7 cellular contexts compared by ENCODE assay signal in the genomic region with DNA sequence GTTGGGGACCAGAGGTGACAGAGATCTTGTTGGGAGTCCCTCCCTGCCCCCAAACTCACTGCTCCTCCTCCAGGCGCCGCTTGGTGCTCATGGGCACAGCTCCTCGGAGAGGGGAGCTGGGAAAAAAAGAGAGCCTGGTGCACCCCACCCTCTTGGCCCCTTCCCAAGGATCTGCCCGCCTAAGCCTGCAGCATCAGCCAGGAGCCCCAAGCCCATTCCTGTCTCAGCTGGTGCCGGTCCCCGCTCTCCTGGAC. TPM values are rescaled to one million over a fixed set of nuclear protein-coding genes. Genes with fewer than 3 reads are reported as not detected.
DNase-seq lines count a peak whose midpoint lies in the region; ATAC-seq, FAIRE-seq and TF ChIP-seq lines count a peak whose summit lies in the region.

No MANE protein-coding gene starts in this region.

- peaks cover 14 to 28% of the 10 kb centered on the region in 2 experiments for H3K36me3 ChIP-seq in keratinocyte (ENCODE audit: control insufficient read depth in 2 of 2, extremely low read depth in 1 of 2, insufficient read depth in 2 of 2, low read length in 2 of 2)

- peak overlapping the region; percentile 97 for H3K27ac ChIP-seq in keratinocyte (ENCODE audit: control insufficient read depth, insufficient read depth, low read length)

- H3K36me3 Mint-ChIP-seq in stimulated activated naive B cell treated with anti-CD40 and anti-IgM and Interleukin-4, amounts not matched to agents 10 μg/mL and 1 μg/mL and 100 μg/mL, for 72 hours = peaks cover 20 to 21% of the 10 kb centered on the region in 2 donors

- TF ChIP-seq CTCF in GM12875 (IDR thresholded peaks at IDR 0.05; ENCODE audit: borderline replicate concordance, insufficient read depth, low read depth, low read length) (no peak), astrocyte of the cerebellum (IDR thresholded peaks at IDR 0.05; ENCODE audit: low read depth, low read length, missing control alignments) (no peak), keratinocyte (optimal IDR thresholded peaks at IDR 0.05 in 1 of 3, IDR thresholded peaks at IDR 0.05 in 1 of 3, conservative IDR thresholded peaks at IDR 0.05 in 1 of 3; ENCODE audit: extremely low read depth in 1 of 3, insufficient read depth in 2 of 3, low read length in 3 of 3) (no peak)

- no peak for ATAC-seq in stimulated activated naive B cell treated with anti-CD40 and anti-IgM and Interleukin-4, amounts not matched to agents 10 μg/mL and 1 μg/mL and 100 μg/mL, for 72 hours (replicated peaks)

- no peaks in the 10 kb centered on the region for H3K9me3 Mint-ChIP-seq in stimulated activated naive B cell treated with anti-CD40 and anti-IgM and Interleukin-4, amounts not matched to agents 10 μg/mL and 1 μg/mL and 100 μg/mL, for 72 hours

- H3K27me3 Mint-ChIP-seq in stimulated activated naive B cell treated with anti-CD40 and anti-IgM and Interleukin-4, amounts not matched to agents 10 μg/mL and 1 μg/mL and 100 μg/mL, for 72 hours = peaks cover 3 to 11% of the 10 kb centered on the region in 2 donors

- peak overlapping the region; percentile 97 for H3K9ac ChIP-seq in keratinocyte (ENCODE audit: control insufficient read depth, extremely low read depth, insufficient read depth, low read length)

- in situ Hi-C loops in astrocyte of the cerebellum (cut with HindIII; ENCODE audit: low sequenced_read_pairs) = no loop called here

- H2AFZ ChIP-seq in keratinocyte (ENCODE audit: control insufficient read depth, low read length) = no peak overlapping the region

- H3K9me1 ChIP-seq in keratinocyte (ENCODE audit: control insufficient read depth, extremely low read depth, insufficient read depth, low read length) = no peaks in the 10 kb centered on the region

- dilution Hi-C loops in keratinocyte (cut with MboI; ENCODE audit: extremely low pct_ligation_motif_present, low sequenced_read_pairs) = no loop called here

- H3K4me3 ChIP-seq in GM12875 (ENCODE audit: low read depth, low read length) = peak overlapping the region; percentile 85
- H3K4me3 ChIP-seq in astrocyte of the cerebellum (ENCODE audit: low read depth, low read length) = peak overlapping the region; percentile 93
- peak overlapping the region; percentile 80 to 85 (median 84) for H3K4me3 ChIP-seq in keratinocyte (ENCODE audit: control insufficient read depth in 2 of 3, extremely low read depth in 1 of 3, insufficient read depth in 2 of 3, low read depth in 1 of 3, low read length in 3 of 3)

- H3K4me1 Mint-ChIP-seq in stimulated activated naive B cell treated with anti-CD40 and anti-IgM and Interleukin-4, amounts not matched to agents 10 μg/mL and 1 μg/mL and 100 μg/mL, for 72 hours = peaks cover 41 to 80% of the 10 kb centered on the region in 2 donors

- peak; percentile 77 for FAIRE-seq in keratinocyte (lab: Jason Lieb, UNC)

- H4K20me1 ChIP-seq in keratinocyte (ENCODE audit: control insufficient read depth, extremely low read depth, insufficient read depth, low read length) = no peaks in the 10 kb centered on the region

- peak overlapping the region; percentile 77 to 81 for H3K4me3 Mint-ChIP-seq in stimulated activated naive B cell treated with anti-CD40 and anti-IgM and Interleukin-4, amounts not matched to agents 10 μg/mL and 1 μg/mL and 100 μg/mL, for 72 hours

- peak overlapping the region; percentile 81 for H3K4me2 ChIP-seq in keratinocyte (ENCODE audit: control insufficient read depth, extremely low read depth, insufficient read depth, low read depth, low read length)

- peaks cover 23% of the 10 kb centered on the region for H3K4me1 ChIP-seq in keratinocyte (ENCODE audit: control insufficient read depth, extremely low read depth, insufficient read depth, low read length)

- H3K27me3 ChIP-seq in keratinocyte (ENCODE audit: control insufficient read depth, extremely low read depth, insufficient read depth, low read length) = no peaks in the 10 kb centered on the region

- DNase-seq in NCI-H2107 treated with DMSO at 0.1 percent for 48 hours (lab: John Stamatoyannopoulos, UW; ENCODE audit: unreplicated experiment) = peak; percentile 35
- no peak for DNase-seq in astrocyte of the cerebellum (ENCODE audit: low read depth)
- DNase-seq in keratinocyte (ENCODE audit: low read depth, low spot score) = no peak
- no peak for DNase-seq in stimulated activated naive B cell treated with anti-CD40 and anti-IgM and Interleukin-4, amounts not matched to agents 10 μg/mL and 1 μg/mL and 100 μg/mL, for 72 hours
- no peak for DNase-seq in mesenteric fat pad (ENCODE audit: low spot score)
- DNase-seq in iPS-NIHi11 (ENCODE audit: low spot score) = no peak

- no peaks in the 10 kb centered on the region for H3K9me3 ChIP-seq in keratinocyte (ENCODE audit: control insufficient read depth, low read depth, low read length)

- H3K27ac Mint-ChIP-seq in stimulated activated naive B cell treated with anti-CD40 and anti-IgM and Interleukin-4, amounts not matched to agents 10 μg/mL and 1 μg/mL and 100 μg/mL, for 72 hours = peak overlapping the region; percentile 96

- H3K79me2 ChIP-seq in keratinocyte (ENCODE audit: control insufficient read depth, insufficient read depth, low read length) = no peaks in the 10 kb centered on the region

RNA-seq across cellular contexts. Expression of gene HCFC1R1, which starts 0.4 kb away (rescaled TPM):
- polyA plus RNA-seq in keratinocyte = 12.8 to 19.2 TPM (median 13.0 TPM) in 3 replicates
- polyA plus RNA-seq in keratinocyte (2011; ENCODE audit: low read depth) = 16.5 TPM
- 9.7 and 13.5 TPM in 2 replicates for polyA plus RNA-seq in keratinocyte (2011; cell fraction: cytosol; rRNA removed)
- polyA plus RNA-seq in keratinocyte (2011; cell fraction: nucleus; rRNA removed) = 2.7 and 4.4 TPM in 2 replicates
- 31.4 and 57.7 TPM in 2 replicates for polyA plus RNA-seq in keratinocyte (2012; ENCODE audit: low replicate concordance)
- polyA minus RNA-seq in keratinocyte = 6.8 to 22.5 TPM (median 9.6 TPM) in 3 replicates
- 30.1 TPM for polyA minus RNA-seq in keratinocyte (2011; cell fraction: cytosol; rRNA and poly(A)+ RNA removed)
- polyA minus RNA-seq in keratinocyte (2011; cell fraction: nucleus; rRNA and poly(A)+ RNA removed) = 0.70 and 1.5 TPM in 2 replicates
- 26.5 TPM for total RNA-seq in mesenteric fat pad

RNA-seq across cellular contexts. Expression of gene THOC6, which starts 0.5 kb away (rescaled TPM):
- polyA plus RNA-seq in keratinocyte = 10.2 to 15.5 TPM (median 10.3 TPM) in 3 replicates
- 5.0 TPM for polyA plus RNA-seq in keratinocyte (2011; ENCODE audit: low read depth)
- 5.2 and 9.3 TPM in 2 replicates for polyA plus RNA-seq in keratinocyte (2011; cell fraction: cytosol; rRNA removed)
- 28.7 and 29.1 TPM in 2 replicates for polyA plus RNA-seq in keratinocyte (2011; cell fraction: nucleus; rRNA removed)
- 16.0 and 23.3 TPM in 2 replicates for polyA plus RNA-seq in keratinocyte (2012; ENCODE audit: low replicate concordance)
- 11.2 to 22.3 TPM (median 13.6 TPM) in 3 replicates for polyA minus RNA-seq in keratinocyte
- 17.1 TPM for polyA minus RNA-seq in keratinocyte (2011; cell fraction: cytosol; rRNA and poly(A)+ RNA removed)
- polyA minus RNA-seq in keratinocyte (2011; cell fraction: nucleus; rRNA and poly(A)+ RNA removed) = 5.5 and 6.8 TPM in 2 replicates
- total RNA-seq in mesenteric fat pad = 20.6 TPM

RNA-seq across cellular contexts. Expression of gene TNFRSF12A, which starts 3.2 kb away (rescaled TPM):
- polyA plus RNA-seq in keratinocyte = 147 to 250 TPM (median 188 TPM) in 3 replicates
- polyA plus RNA-seq in keratinocyte (2011; ENCODE audit: low read depth) = 35.8 TPM
- 74.1 and 154 TPM in 2 replicates for polyA plus RNA-seq in keratinocyte (2011; cell fraction: cytosol; rRNA removed)
- polyA plus RNA-seq in keratinocyte (2011; cell fraction: nucleus; rRNA removed) = 119 and 164 TPM in 2 replicates
- polyA plus RNA-seq in keratinocyte (2012; ENCODE audit: low replicate concordance) = 153 and 285 TPM in 2 replicates
- 42.1 to 86.0 TPM (median 64.5 TPM) in 3 replicates for polyA minus RNA-seq in keratinocyte
- polyA minus RNA-seq in keratinocyte (2011; cell fraction: cytosol; rRNA and poly(A)+ RNA removed) = 350 TPM
- polyA minus RNA-seq in keratinocyte (2011; cell fraction: nucleus; rRNA and poly(A)+ RNA removed) = 81.6 and 85.9 TPM in 2 replicates
- 84.8 TPM for total RNA-seq in mesenteric fat pad

RNA-seq across cellular contexts. Expression of gene CLDN6, which starts 5.4 kb away (rescaled TPM):
- 0.12 TPM in 1 of 3 replicates, not detected in the others for polyA plus RNA-seq in keratinocyte
- polyA plus RNA-seq in keratinocyte (2011; ENCODE audit: low read depth) = not detected
- 0.04 and 0.10 TPM in 2 replicates for polyA plus RNA-seq in keratinocyte (2011; cell fraction: cytosol; rRNA removed)
- 0.08 and 0.24 TPM in 2 replicates for polyA plus RNA-seq in keratinocyte (2011; cell fraction: nucleus; rRNA removed)
- polyA plus RNA-seq in keratinocyte (2012; ENCODE audit: low replicate concordance) = 0.35 TPM in 1 of 2 replicates, not detected in the other
- 0.46 TPM in 1 of 3 replicates, not detected in the others for polyA minus RNA-seq in keratinocyte
- not detected for polyA minus RNA-seq in keratinocyte (2011; cell fraction: cytosol; rRNA and poly(A)+ RNA removed)
- not detected in 2 replicates for polyA minus RNA-seq in keratinocyte (2011; cell fraction: nucleus; rRNA and poly(A)+ RNA removed)
- total RNA-seq in mesenteric fat pad = not detected

RNA-seq across cellular contexts. Expression of gene CLDN9, which starts 10.6 kb away (rescaled TPM):
- 0.02 TPM in 1 of 3 replicates, not detected in the others for polyA plus RNA-seq in keratinocyte
- 0.21 TPM for polyA plus RNA-seq in keratinocyte (2011; ENCODE audit: low read depth)
- not detected in 2 replicates for polyA plus RNA-seq in keratinocyte (2011; cell fraction: cytosol; rRNA removed)
- polyA plus RNA-seq in keratinocyte (2011; cell fraction: nucleus; rRNA removed) = 0.09 and 0.12 TPM in 2 replicates
- 0.76 TPM in 1 of 2 replicates, not detected in the other for polyA plus RNA-seq in keratinocyte (2012; ENCODE audit: low replicate concordance)
- polyA minus RNA-seq in keratinocyte = not detected in 3 replicates
- not detected for polyA minus RNA-seq in keratinocyte (2011; cell fraction: cytosol; rRNA and poly(A)+ RNA removed)
- not detected in 2 replicates for polyA minus RNA-seq in keratinocyte (2011; cell fraction: nucleus; rRNA and poly(A)+ RNA removed)
- not detected for total RNA-seq in mesenteric fat pad
